17 cellular contexts compared by ENCODE assay signal in the genomic region with DNA sequence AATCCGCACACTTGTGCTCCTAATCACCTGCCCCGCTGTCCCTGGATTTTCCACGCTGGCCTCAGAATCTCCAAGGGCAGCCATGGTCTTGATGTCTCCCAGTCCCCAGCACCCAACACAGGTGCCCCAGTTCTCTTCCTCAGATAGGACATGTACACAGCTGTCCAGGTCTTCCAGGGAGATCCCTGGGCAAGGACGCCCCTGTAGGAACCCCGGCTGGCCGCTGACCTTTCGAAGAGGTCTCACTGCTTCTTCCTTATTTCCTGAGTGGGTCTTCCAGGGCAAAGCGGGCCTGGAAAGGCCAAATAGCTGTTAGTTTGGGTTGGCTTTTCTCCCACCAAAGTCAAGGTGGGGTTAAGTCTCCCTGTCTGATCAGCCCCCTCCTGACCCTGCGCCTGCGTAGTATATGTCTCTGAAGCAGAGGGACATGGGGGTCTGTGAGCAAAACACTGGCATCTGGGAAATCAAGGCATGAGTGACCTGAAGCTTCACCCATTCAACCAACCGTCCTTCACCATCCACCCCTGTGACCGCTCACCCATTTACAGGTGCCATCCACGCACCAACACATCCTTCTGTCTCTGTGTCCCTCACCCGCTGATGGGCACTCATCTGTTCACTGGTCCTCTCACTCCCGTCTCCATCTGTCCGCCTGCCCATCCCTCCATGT. TPM values are rescaled to one million over a fixed set of nuclear protein-coding genes. Genes with fewer than 3 reads are reported as not detected.
DNase-seq lines count a peak whose midpoint lies in the region; ATAC-seq and TF ChIP-seq lines count a peak whose summit lies in the region.
"Had no signal": no experiment of that assay in that cellular context is flagged by ENCODE, and none has a peak within 500 bp of the region (broad histone marks: within the 10 kb centered on the region; RNA-seq: fewer than 3 reads in every experiment).

No MANE protein-coding gene starts in this region.

- intact Hi-C loops in CD14-positive monocyte (cut with micrococcal nuclease) (no loop called here), posterior vena cava (cut with DNase I) (no loop called here), thyroid gland (cut with DNase I) (no loop called here)

- no peaks in the 10 kb centered on the region for H3K27me3 ChIP-seq in thyroid gland
- H3K27me3 ChIP-seq: Peyer's patch had no signal

- H3K4me3 ChIP-seq in thyroid gland (replicated peaks in 1 of 3): no peak overlapping the region
- H3K4me3 ChIP-seq: Peyer's patch had no signal

- no peak for ATAC-seq in activated T-helper 17 cell treated with anti-CD3 and anti-CD28 coated beads, Interleukin-2, amount 50 U/mL, for 72 hours (replicated peaks)

- H3K4me3 Mint-ChIP-seq in CD14-positive monocyte (no peak overlapping the region), glutamatergic neuron (ENCODE audit: unreplicated experiment) (peak overlapping the region; percentile 4)
- H3K4me3 Mint-ChIP-seq in activated T-helper 17 cell treated with anti-CD3 and anti-CD28 coated beads, Interleukin-2, amount 50 U/mL, for 72 hours: no peak overlapping the region
- H3K4me3 Mint-ChIP-seq: H9, IgD-negative memory B cell had no signal

- peaks cover 0 to 7% of the 10 kb centered on the region in 2 donors for H3K4me1 ChIP-seq in thyroid gland

- H3K36me3 ChIP-seq in thyroid gland: no peaks in the 10 kb centered on the region
- H3K36me3 ChIP-seq: Peyer's patch had no signal

- 92 to 93% methylated on average over 15 to 16 of the region's 16 CpGs for WGBS in thyroid gland, 2 donors

- H3K27me3 Mint-ChIP-seq in CD14-positive monocyte (ENCODE audit: low read depth in 3 of 3): peaks cover 25 to 39% (median 32%) of the 10 kb centered on the region in 3 donors
- H3K27me3 Mint-ChIP-seq in glutamatergic neuron (ENCODE audit: unreplicated experiment): peaks cover 11% of the 10 kb centered on the region
- H3K27me3 Mint-ChIP-seq in activated T-helper 17 cell treated with anti-CD3 and anti-CD28 coated beads, Interleukin-2, amount 50 U/mL, for 72 hours: no peaks in the 10 kb centered on the region

- peak; percentile 8 for DNase-seq in activated CD8-positive, alpha-beta memory T cell treated with anti-CD3 and anti-CD28 coated beads, Interleukin-2, amount 50 U/mL, for 4 hours
- no peak for DNase-seq in activated CD8-positive, alpha-beta memory T cell treated with anti-CD3 and anti-CD28 coated beads, Interleukin-2, amount 50 U/mL, for 48 hours
- peak; percentile 22 for DNase-seq in CD14-positive monocyte (ENCODE audit: low spot score)
- peak; percentile 7 for DNase-seq in glutamatergic neuron
- peak; percentile 58 for DNase-seq in posterior vena cava (ENCODE audit: low spot score)
- DNase-seq in NAMALWA (ENCODE audit: low spot score): no peak
- DNase-seq in thyroid gland: no peak
- DNase-seq: C1 segment of cervical spinal cord, COR-L47, H9, NCI-H1417 treated with DMSO at 0.1 percent for 48 hours, NCI-H2029, NCI-H510A treated with DMSO at 0.1 percent for 48 hours had no signal

- H3K9me3 ChIP-seq in thyroid gland: no peaks in the 10 kb centered on the region

- TF ChIP-seq CTCF in CD14-positive monocyte (IDR thresholded peaks at IDR 0.05) (no peak), glutamatergic neuron (IDR thresholded peaks at IDR 0.05; ENCODE audit: partially characterized antibody, unreplicated experiment) (no peak), thyroid gland (IDR thresholded peaks at IDR 0.05) (no peak)

- H3K27ac Mint-ChIP-seq in CD14-positive monocyte (no peak overlapping the region), glutamatergic neuron (ENCODE audit: unreplicated experiment) (no peak overlapping the region)
- no peak overlapping the region for H3K27ac Mint-ChIP-seq in activated T-helper 17 cell treated with anti-CD3 and anti-CD28 coated beads, Interleukin-2, amount 50 U/mL, for 72 hours
- H3K27ac Mint-ChIP-seq: H9, IgD-negative memory B cell had no signal

- TF ChIP-seq POLR2A in thyroid gland (IDR thresholded peaks at IDR 0.05): no peak

- H3K9me3 Mint-ChIP-seq in CD14-positive monocyte (peaks cover 0 to 14% (median 6%) of the 10 kb centered on the region in 7 donors), glutamatergic neuron (ENCODE audit: unreplicated experiment) (peaks cover 12% of the 10 kb centered on the region)
- no peaks in the 10 kb centered on the region for H3K9me3 Mint-ChIP-seq in activated T-helper 17 cell treated with anti-CD3 and anti-CD28 coated beads, Interleukin-2, amount 50 U/mL, for 72 hours
- H3K9me3 Mint-ChIP-seq: H9 had no signal

- H3K4me1 Mint-ChIP-seq in CD14-positive monocyte: peaks cover 12% of the 10 kb centered on the region
- H3K4me1 Mint-ChIP-seq in glutamatergic neuron (ENCODE audit: low read depth, unreplicated experiment): no peaks in the 10 kb centered on the region
- H3K4me1 Mint-ChIP-seq in activated T-helper 17 cell treated with anti-CD3 and anti-CD28 coated beads, Interleukin-2, amount 50 U/mL, for 72 hours: no peaks in the 10 kb centered on the region
- H3K4me1 Mint-ChIP-seq: IgD-negative memory B cell had no signal

- H3K36me3 Mint-ChIP-seq in CD14-positive monocyte (no peaks in the 10 kb centered on the region), glutamatergic neuron (ENCODE audit: unreplicated experiment) (peaks cover 5% of the 10 kb centered on the region)
- no peaks in the 10 kb centered on the region for H3K36me3 Mint-ChIP-seq in activated T-helper 17 cell treated with anti-CD3 and anti-CD28 coated beads, Interleukin-2, amount 50 U/mL, for 72 hours (ENCODE audit: low read depth)
- H3K36me3 Mint-ChIP-seq: IgD-negative memory B cell had no signal

- H3K27ac ChIP-seq in thyroid gland: no peak overlapping the region
- H3K27ac ChIP-seq: Peyer's patch had no signal

RNA-seq across cellular contexts. Expression of a gene that starts 4.6 kb away (rescaled TPM):
- polyA plus RNA-seq in CD14-positive monocyte: under 1 TPM in 1 of 2 donors, not detected in 1; 0.25 TPM
- 7.0 TPM for total RNA-seq in glutamatergic neuron (ENCODE audit: unreplicated experiment)
- 1 to 10 TPM in 1 of 2 donors, under 1 TPM in 1; 0.56 to 1.2 TPM for total RNA-seq in posterior vena cava
- total RNA-seq in activated T-helper 17 cell treated with anti-CD3 and anti-CD28 coated beads, Interleukin-2, amount 50 U/mL, for 72 hours: 1 to 10 TPM; 2.1 to 2.4 TPM
- 1 to 10 TPM in 1 of 4 donors, under 1 TPM in 2, not detected in 1; 0.22 to 1.3 (median 0.50) TPM for total RNA-seq in thyroid gland
- total RNA-seq: LHCN-M2 had no signal

Comparison
In these comparisons a context has a peak if more than half of its experiments do, and no peak if none do; other contexts are left out.
1. DNase-seq: peak in activated CD8-positive, alpha-beta memory T cell treated with anti-CD3 and anti-CD28 coated beads, Interleukin-2, amount 50 U/mL, for 4 hours (single experiment), CD14-positive monocyte (single experiment), glutamatergic neuron (single experiment) and posterior vena cava (single experiment); none in activated CD8-positive, alpha-beta memory T cell treated with anti-CD3 and anti-CD28 coated beads, Interleukin-2, amount 50 U/mL, for 48 hours (single experiment), NAMALWA (single experiment) and thyroid gland (0 of 2).